1 cellular context compared by ENCODE assay signal in the genomic region with DNA sequence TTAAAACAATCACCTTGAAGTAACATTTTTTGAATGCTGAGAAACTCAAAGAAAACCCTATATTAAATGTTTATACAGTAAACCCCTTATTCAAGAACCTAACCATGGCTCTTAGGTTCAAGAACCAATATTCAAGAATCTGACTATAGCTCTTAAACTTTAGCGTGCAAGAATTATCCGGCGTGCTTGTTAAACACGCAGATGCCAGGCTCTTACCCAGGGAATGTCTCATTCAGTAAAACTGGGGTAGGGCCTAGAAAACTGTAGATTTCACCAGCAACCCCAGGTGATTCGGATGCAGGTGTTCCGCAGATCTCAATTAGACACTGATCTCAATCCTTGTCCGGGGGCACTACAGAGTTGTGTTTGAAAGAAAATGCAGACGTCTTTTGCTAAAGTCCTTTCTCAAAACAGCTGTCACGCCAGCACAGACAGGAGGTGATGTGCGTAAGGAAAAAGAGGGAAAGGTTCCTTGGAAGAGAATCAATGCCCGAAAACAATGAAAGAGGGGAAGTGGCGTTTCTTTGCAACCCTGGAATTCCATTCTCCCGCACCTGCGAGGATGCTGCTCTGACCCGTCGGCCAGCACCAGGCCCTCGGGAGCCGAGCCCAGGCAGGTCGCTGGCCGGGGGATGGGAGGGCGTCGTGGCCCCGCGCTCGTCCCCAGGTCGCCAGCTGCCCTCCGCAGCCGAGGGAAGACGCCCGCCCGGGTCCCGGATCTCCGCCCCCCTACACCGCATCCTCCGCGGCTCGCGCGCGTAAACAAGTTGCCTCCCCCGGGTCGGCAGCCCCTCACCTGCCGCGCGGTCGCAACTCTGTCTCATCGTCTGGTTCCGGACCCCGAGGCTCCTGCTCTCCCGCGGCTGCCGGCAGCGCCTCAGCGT.
A peak's percentile ranks its signal among the peaks of the same experiment; 100 is the strongest.
TF ChIP-seq lines count a peak whose summit lies in the region.

No MANE protein-coding gene starts in this region.

TF ChIP-seq in HepG2, 621 proteins besides CTCF, POLR2A, EP300 and RAD21 (continued from another document):
- no peak for TF ChIP-seq CBX2 (IDR thresholded peaks at IDR 0.05; ENCODE audit: low read depth, low read length)
- TF ChIP-seq CBX2 (CRISPR knock-in tag; IDR thresholded peaks at IDR 0.05; ENCODE audit: low read depth): 0 out of 2 replicates have a peak, but pooled peaks have one; percentile 61
- TF ChIP-seq CENPT (CRISPR knock-in tag; IDR thresholded peaks at IDR 0.05; ENCODE audit: low read depth): no peak
- TF ChIP-seq ELF4 (CRISPR knock-in tag; IDR thresholded peaks at IDR 0.05; ENCODE audit: borderline replicate concordance): 0 out of 2 replicates have a peak, but pooled peaks have one; percentile 56
- 0 out of 2 replicates have a peak, but pooled peaks have one; percentile 9 for TF ChIP-seq NFYC (CRISPR knock-in tag; IDR thresholded peaks at IDR 0.05)
- no peak for TF ChIP-seq NR2F6 (IDR thresholded peaks at IDR 0.05)
- TF ChIP-seq NR2F6 (CRISPR knock-in tag; IDR thresholded peaks at IDR 0.05): peak; percentile 41; the same call in 1 of the 2 replicates
- TF ChIP-seq TOPORS (CRISPR knock-in tag; IDR thresholded peaks at IDR 0.05): no peak
- TF ChIP-seq ZNF160 (CRISPR knock-in tag; IDR thresholded peaks at IDR 0.05): peak; percentile 36; the same call in 1 of the 2 replicates
- TF ChIP-seq ZHX1 (CRISPR knock-in tag; IDR thresholded peaks at IDR 0.05; ENCODE audit: low read depth): 0 out of 2 replicates have a peak, but pooled peaks have one; percentile 8
- TF ChIP-seq, protein P1, sequence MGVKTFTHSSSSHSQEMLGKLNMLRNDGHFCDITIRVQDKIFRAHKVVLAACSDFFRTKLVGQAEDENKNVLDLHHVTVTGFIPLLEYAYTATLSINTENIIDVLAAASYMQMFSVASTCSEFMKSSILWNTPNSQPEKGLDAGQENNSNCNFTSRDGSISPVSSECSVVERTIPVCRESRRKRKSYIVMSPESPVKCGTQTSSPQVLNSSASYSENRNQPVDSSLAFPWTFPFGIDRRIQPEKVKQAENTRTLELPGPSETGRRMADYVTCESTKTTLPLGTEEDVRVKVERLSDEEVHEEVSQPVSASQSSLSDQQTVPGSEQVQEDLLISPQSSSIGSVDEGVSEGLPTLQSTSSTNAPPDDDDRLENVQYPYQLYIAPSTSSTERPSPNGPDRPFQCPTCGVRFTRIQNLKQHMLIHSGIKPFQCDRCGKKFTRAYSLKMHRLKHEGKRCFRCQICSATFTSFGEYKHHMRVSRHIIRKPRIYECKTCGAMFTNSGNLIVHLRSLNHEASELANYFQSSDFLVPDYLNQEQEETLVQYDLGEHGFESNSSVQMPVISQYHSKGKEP (CRISPR knock-in tag; IDR thresholded peaks at IDR 0.05): 0 out of 2 replicates have a peak, but pooled peaks have one; percentile 40
- no peak for TF ChIP-seq GABPA (IDR thresholded peaks at IDR 0.05; ENCODE audit: low read depth, low read length)
- TF ChIP-seq GABPA (CRISPR knock-in tag; IDR thresholded peaks at IDR 0.05; ENCODE audit: low read depth): no peak
- peak; percentile 46 for TF ChIP-seq NFYB (CRISPR knock-in tag; IDR thresholded peaks at IDR 0.05)
- 0 out of 2 replicates have a peak, but pooled peaks have one; percentile 66 for TF ChIP-seq ZNF678 (CRISPR knock-in tag; IDR thresholded peaks at IDR 0.05)
- TF ChIP-seq, protein P2, sequence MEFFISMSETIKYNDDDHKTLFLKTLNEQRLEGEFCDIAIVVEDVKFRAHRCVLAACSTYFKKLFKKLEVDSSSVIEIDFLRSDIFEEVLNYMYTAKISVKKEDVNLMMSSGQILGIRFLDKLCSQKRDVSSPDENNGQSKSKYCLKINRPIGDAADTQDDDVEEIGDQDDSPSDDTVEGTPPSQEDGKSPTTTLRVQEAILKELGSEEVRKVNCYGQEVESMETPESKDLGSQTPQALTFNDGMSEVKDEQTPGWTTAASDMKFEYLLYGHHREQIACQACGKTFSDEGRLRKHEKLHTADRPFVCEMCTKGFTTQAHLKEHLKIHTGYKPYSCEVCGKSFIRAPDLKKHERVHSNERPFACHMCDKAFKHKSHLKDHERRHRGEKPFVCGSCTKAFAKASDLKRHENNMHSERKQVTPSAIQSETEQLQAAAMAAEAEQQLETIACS (CRISPR knock-in tag; IDR thresholded peaks at IDR 0.05): no peak
- no peak for TF ChIP-seq YEATS4 (CRISPR knock-in tag; IDR thresholded peaks at IDR 0.05; ENCODE audit: borderline replicate concordance)
- no peak for TF ChIP-seq NPAS2 (CRISPR knock-in tag; IDR thresholded peaks at IDR 0.05; ENCODE audit: borderline replicate concordance)
- TF ChIP-seq, protein P3, sequence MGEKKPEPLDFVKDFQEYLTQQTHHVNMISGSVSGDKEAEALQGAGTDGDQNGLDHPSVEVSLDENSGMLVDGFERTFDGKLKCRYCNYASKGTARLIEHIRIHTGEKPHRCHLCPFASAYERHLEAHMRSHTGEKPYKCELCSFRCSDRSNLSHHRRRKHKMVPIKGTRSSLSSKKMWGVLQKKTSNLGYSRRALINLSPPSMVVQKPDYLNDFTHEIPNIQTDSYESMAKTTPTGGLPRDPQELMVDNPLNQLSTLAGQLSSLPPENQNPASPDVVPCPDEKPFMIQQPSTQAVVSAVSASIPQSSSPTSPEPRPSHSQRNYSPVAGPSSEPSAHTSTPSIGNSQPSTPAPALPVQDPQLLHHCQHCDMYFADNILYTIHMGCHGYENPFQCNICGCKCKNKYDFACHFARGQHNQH (CRISPR knock-in tag; IDR thresholded peaks at IDR 0.05): no peak
- no peak for TF ChIP-seq ZXDC (CRISPR knock-in tag; IDR thresholded peaks at IDR 0.05)
- TF ChIP-seq ZMYM4 (CRISPR knock-in tag; IDR thresholded peaks at IDR 0.05): no peak
- no peak for TF ChIP-seq TBL1XR1 (IDR thresholded peaks at IDR 0.05; ENCODE audit: borderline replicate concordance, low read length, partially characterized antibody)
- no peak for TF ChIP-seq ZBTB7A (CRISPR knock-in tag; IDR thresholded peaks at IDR 0.05)
- 0 out of 2 replicates have a peak, but pooled peaks have one; percentile 12 for TF ChIP-seq THAP11 (CRISPR knock-in tag; IDR thresholded peaks at IDR 0.05)
- TF ChIP-seq ZNF569 (CRISPR knock-in tag; IDR thresholded peaks at IDR 0.05; ENCODE audit: borderline replicate concordance): no peak
- TF ChIP-seq BCL6 (CRISPR knock-in tag; IDR thresholded peaks at IDR 0.05): 0 out of 2 replicates have a peak, but pooled peaks have one; percentile 32
- TF ChIP-seq SNAI1 (CRISPR knock-in tag; IDR thresholded peaks at IDR 0.05; ENCODE audit: borderline replicate concordance): 0 out of 2 replicates have a peak, but pooled peaks have one; percentile 15
- TF ChIP-seq ZHX2 (IDR thresholded peaks at IDR 0.05; ENCODE audit: low read depth): no peak
- no peak for TF ChIP-seq ZHX2 (CRISPR knock-in tag; IDR thresholded peaks at IDR 0.05; ENCODE audit: borderline replicate concordance)
- TF ChIP-seq, protein P4, sequence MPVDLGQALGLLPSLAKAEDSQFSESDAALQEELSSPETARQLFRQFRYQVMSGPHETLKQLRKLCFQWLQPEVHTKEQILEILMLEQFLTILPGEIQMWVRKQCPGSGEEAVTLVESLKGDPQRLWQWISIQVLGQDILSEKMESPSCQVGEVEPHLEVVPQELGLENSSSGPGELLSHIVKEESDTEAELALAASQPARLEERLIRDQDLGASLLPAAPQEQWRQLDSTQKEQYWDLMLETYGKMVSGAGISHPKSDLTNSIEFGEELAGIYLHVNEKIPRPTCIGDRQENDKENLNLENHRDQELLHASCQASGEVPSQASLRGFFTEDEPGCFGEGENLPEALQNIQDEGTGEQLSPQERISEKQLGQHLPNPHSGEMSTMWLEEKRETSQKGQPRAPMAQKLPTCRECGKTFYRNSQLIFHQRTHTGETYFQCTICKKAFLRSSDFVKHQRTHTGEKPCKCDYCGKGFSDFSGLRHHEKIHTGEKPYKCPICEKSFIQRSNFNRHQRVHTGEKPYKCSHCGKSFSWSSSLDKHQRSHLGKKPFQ (CRISPR knock-in tag; IDR thresholded peaks at IDR 0.05; ENCODE audit: insufficient replicate concordance): peak; percentile 58
- TF ChIP-seq TBX2 (CRISPR knock-in tag; IDR thresholded peaks at IDR 0.05; ENCODE audit: borderline replicate concordance): peak; percentile 60; the same call in 1 of the 2 replicates
- no peak for TF ChIP-seq CREM (IDR thresholded peaks at IDR 0.05)
- TF ChIP-seq CREM (CRISPR knock-in tag; IDR thresholded peaks at IDR 0.05): no peak
- no peak for TF ChIP-seq ZFP36 (IDR thresholded peaks at IDR 0.05; ENCODE audit: borderline replicate concordance, low read depth, low read length, partially characterized antibody)
